In the genomic region with DNA sequence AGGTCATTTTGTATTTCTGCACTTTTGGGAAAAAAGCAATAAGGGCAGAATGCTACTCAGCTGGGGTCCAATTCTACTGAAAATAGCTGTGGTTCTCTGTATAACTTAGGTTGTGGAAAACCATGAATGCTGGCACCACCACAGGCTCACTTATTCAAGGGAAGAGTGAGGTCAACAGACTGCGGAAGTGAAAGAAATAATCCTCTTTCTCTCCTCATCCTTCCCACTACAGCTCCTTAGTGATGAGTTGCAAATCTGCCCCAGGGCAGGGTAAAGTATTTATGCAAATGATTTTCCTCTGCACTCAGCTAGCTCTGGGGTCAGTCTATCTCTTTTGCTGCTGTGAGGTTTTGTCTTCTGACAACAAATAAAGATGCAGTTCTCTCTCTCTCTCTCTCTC, we compare ENCODE assay signal across 11 cellular contexts.
DNase-seq lines count a peak whose midpoint lies in the region; ATAC-seq and TF ChIP-seq lines count a peak whose summit lies in the region.
"Had no signal": no experiment of that assay in that cellular context is flagged by ENCODE, and none has a peak within 500 bp of the region (broad histone marks: within the 10 kb centered on the region; RNA-seq: fewer than 3 reads in every experiment).

No MANE protein-coding gene starts in this region.

- H3K4me3 ChIP-seq in HUES6 (ENCODE audit: low read depth, low read length) (no peak overlapping the region), WERI-Rb-1 (ENCODE audit: low read depth, low read length) (no peak overlapping the region)
- H3K4me3 ChIP-seq: heart right ventricle, SJCRH30 had no signal

- peaks cover 41% of the 10 kb centered on the region for H3K4me1 ChIP-seq in HUES6 (ENCODE audit: control insufficient read depth, insufficient read depth, low read length)
- H3K4me1 ChIP-seq: heart right ventricle, SJCRH30 had no signal

- H3K27me3 ChIP-seq in HUES6 (ENCODE audit: control insufficient read depth, insufficient read depth, low read length) (no peaks in the 10 kb centered on the region), WERI-Rb-1 (ENCODE audit: insufficient read depth, low read depth, severe bottlenecking) (no peaks in the 10 kb centered on the region)
- H3K27me3 ChIP-seq: heart right ventricle, SJCRH30 had no signal

- ATAC-seq in esophagus mucosa (no peak), GM21381 (IDR thresholded peaks at IDR 0.05; ENCODE audit: unreplicated experiment) (no peak), GM21825 (IDR thresholded peaks at IDR 0.05; ENCODE audit: unreplicated experiment) (no peak)
- ATAC-seq: heart right ventricle had no signal

- TF ChIP-seq CTCF in WERI-Rb-1 (IDR thresholded peaks at IDR 0.05; ENCODE audit: low read depth, low read length) = no peak

- peak overlapping the region; percentile 68 for H3K27ac ChIP-seq in HUES6 (ENCODE audit: low read depth, low read length)
- H3K27ac ChIP-seq in WERI-Rb-1 = no peak overlapping the region
- H3K27ac ChIP-seq: heart right ventricle, KMS-11, SJCRH30 had no signal

- DNase-seq in WERI-Rb-1 = peak; percentile 44
- peak; percentile 51 for DNase-seq in globus pallidus (ENCODE audit: low spot score)
- DNase-seq in pons (ENCODE audit: low spot score) = peak; percentile 67
- DNase-seq in stimulated activated naive CD4-positive, alpha-beta T cell (lab: John Stamatoyannopoulos, UW) = no peak
- DNase-seq: heart right ventricle, SJCRH30 had no signal

- H3K9me3 ChIP-seq in HUES6 (ENCODE audit: control insufficient read depth, insufficient read depth, low read depth, low read length) = no peaks in the 10 kb centered on the region
- no peaks in the 10 kb centered on the region for H3K9me3 ChIP-seq in WERI-Rb-1 (ENCODE audit: severe bottlenecking)
- H3K9me3 ChIP-seq: heart right ventricle, SJCRH30 had no signal

- peak overlapping the region; percentile 38 for H3K9ac ChIP-seq in HUES6 (ENCODE audit: low read length)
- H3K9ac ChIP-seq: KMS-11 had no signal

- no peaks in the 10 kb centered on the region for H3K36me3 ChIP-seq in HUES6 (ENCODE audit: control insufficient read depth, insufficient read depth, low read length)
- H3K36me3 ChIP-seq in WERI-Rb-1 = no peaks in the 10 kb centered on the region
- H3K36me3 ChIP-seq: heart right ventricle, SJCRH30 had no signal

Comparison
In these comparisons a context has a peak if more than half of its experiments do, and no peak if none do; other contexts are left out.
1. DNase-seq: peak in WERI-Rb-1 (single experiment), globus pallidus (single experiment) and pons (single experiment); none in stimulated activated naive CD4-positive, alpha-beta T cell (0 of 6).